ENCODE assay signal across 11 cellular contexts in genomic region chr1:90836345-90836679, GRCh38.
DNase-seq lines count a peak whose midpoint lies in the region; ATAC-seq and TF ChIP-seq lines count a peak whose summit lies in the region.
"Had no signal": no experiment of that assay in that cellular context is flagged by ENCODE, and none has a peak within 500 bp of the region (broad histone marks: within the 10 kb centered on the region; RNA-seq: fewer than 3 reads in every experiment).

No MANE protein-coding gene starts in this region.

- ATAC-seq in T-cell (replicated peaks in 1 of 4), result no peak
- ATAC-seq in lower lobe of right lung, result peak; percentile 9 to 13
- no peak for ATAC-seq in stimulated activated naive CD8-positive, alpha-beta T cell treated with anti-CD3 and anti-CD28 coated beads, Interleukin-15, amount 100 ng/mL, for 72 hours
- ATAC-seq in HG03457 (IDR thresholded peaks at IDR 0.05; ENCODE audit: unreplicated experiment), result no peak
- no peak for ATAC-seq in GM21381 (IDR thresholded peaks at IDR 0.05; ENCODE audit: unreplicated experiment)
- ATAC-seq: PC-3 had no signal

- no peak for TF ChIP-seq CTCF in lower lobe of right lung (IDR thresholded peaks at IDR 0.05)

- H3K27me3 Mint-ChIP-seq in T-cell, result peaks cover 80 to 91% of the 10 kb centered on the region in 2 donors
- peaks cover 98% of the 10 kb centered on the region for H3K27me3 Mint-ChIP-seq in dendritic cell treated with granulocyte-macrophage colony-stimulating factor and Interleukin-4, amounts not matched to agents 40 ng/mL and 50 ng/mL, for 4 days
- H3K27me3 Mint-ChIP-seq in stimulated activated naive CD8-positive, alpha-beta T cell treated with anti-CD3 and anti-CD28 coated beads, Interleukin-15, amount 100 ng/mL, for 72 hours, result peaks cover 100% of the 10 kb centered on the region

- peaks cover 93% of the 10 kb centered on the region for H3K27me3 ChIP-seq in lower lobe of right lung (ENCODE audit: low read depth)

- H3K27ac Mint-ChIP-seq in T-cell, result no peak overlapping the region
- no peak overlapping the region for H3K27ac Mint-ChIP-seq in dendritic cell treated with granulocyte-macrophage colony-stimulating factor and Interleukin-4, amounts not matched to agents 40 ng/mL and 50 ng/mL, for 4 days
- H3K27ac Mint-ChIP-seq in stimulated activated naive CD8-positive, alpha-beta T cell treated with anti-CD3 and anti-CD28 coated beads, Interleukin-15, amount 100 ng/mL, for 72 hours, result no peak overlapping the region

- H3K4me3 Mint-ChIP-seq in T-cell, result peak overlapping the region in 2 of 3 donors; percentile 0 to 51
- H3K4me3 Mint-ChIP-seq in dendritic cell treated with granulocyte-macrophage colony-stimulating factor and Interleukin-4, amounts not matched to agents 40 ng/mL and 50 ng/mL, for 4 days, result peak overlapping the region; percentile 54
- peak overlapping the region; percentile 48 to 64 for H3K4me3 Mint-ChIP-seq in stimulated activated naive CD8-positive, alpha-beta T cell treated with anti-CD3 and anti-CD28 coated beads, Interleukin-15, amount 100 ng/mL, for 72 hours

- intact Hi-C loops in dendritic cell treated with granulocyte-macrophage colony-stimulating factor and Interleukin-4, amounts not matched to agents 40 ng/mL and 50 ng/mL, for 4 days (cut with micrococcal nuclease), result no loop called here
- intact Hi-C loops in lower lobe of right lung (cut with DNase I), result no loop called here

- POLR2A ChIA-PET in T-cell (lab: Charles Lee), result no interaction called here

- no peaks in the 10 kb centered on the region for H3K9me3 ChIP-seq in lower lobe of right lung

- DNase-seq in T-cell (no peak), lower lobe of right lung (no peak), HuH-7.5 (ENCODE audit: low spot score) (no peak), DMS 273 (lab: John Stamatoyannopoulos, UW; ENCODE audit: unreplicated experiment) (no peak)
- DNase-seq in stimulated activated naive CD8-positive, alpha-beta T cell treated with anti-CD3 and anti-CD28 coated beads, Interleukin-15, amount 100 ng/mL, for 72 hours, result no peak
- DNase-seq: activated gamma-delta T cell treated with Interleukin-2 at 50 U/mL for 16 hours; PC-3; stimulated activated CD8-positive, alpha-beta memory T cell treated with anti-CD3 and anti-CD28 coated beads, Interleukin-4, amount 100 ng/mL, for 48 hours had no signal

- no peak overlapping the region for H3K27ac ChIP-seq in lower lobe of right lung

- no peaks in the 10 kb centered on the region for H3K9me3 Mint-ChIP-seq in T-cell
- H3K9me3 Mint-ChIP-seq in dendritic cell treated with granulocyte-macrophage colony-stimulating factor and Interleukin-4, amounts not matched to agents 40 ng/mL and 50 ng/mL, for 4 days, result no peaks in the 10 kb centered on the region
- peaks cover 0 to 4% of the 10 kb centered on the region in 2 donors for H3K9me3 Mint-ChIP-seq in stimulated activated naive CD8-positive, alpha-beta T cell treated with anti-CD3 and anti-CD28 coated beads, Interleukin-15, amount 100 ng/mL, for 72 hours

- CTCF ChIA-PET in T-cell (lab: Charles Lee), result no interaction called here

- no peaks in the 10 kb centered on the region for H3K36me3 ChIP-seq in lower lobe of right lung

- H3K4me1 Mint-ChIP-seq in T-cell, result peaks cover 32 to 40% (median 34%) of the 10 kb centered on the region in 3 donors
- peaks cover 17% of the 10 kb centered on the region for H3K4me1 Mint-ChIP-seq in dendritic cell treated with granulocyte-macrophage colony-stimulating factor and Interleukin-4, amounts not matched to agents 40 ng/mL and 50 ng/mL, for 4 days (ENCODE audit: low read depth)
- H3K4me1 Mint-ChIP-seq in stimulated activated naive CD8-positive, alpha-beta T cell treated with anti-CD3 and anti-CD28 coated beads, Interleukin-15, amount 100 ng/mL, for 72 hours, result peaks cover 37% of the 10 kb centered on the region

- H3K4me3 ChIP-seq in lower lobe of right lung, result peak overlapping the region; percentile 43

- H3K36me3 Mint-ChIP-seq in T-cell, result no peaks in the 10 kb centered on the region
- no peaks in the 10 kb centered on the region for H3K36me3 Mint-ChIP-seq in dendritic cell treated with granulocyte-macrophage colony-stimulating factor and Interleukin-4, amounts not matched to agents 40 ng/mL and 50 ng/mL, for 4 days (ENCODE audit: low read depth)

- peaks cover 21% of the 10 kb centered on the region for H3K4me1 ChIP-seq in lower lobe of right lung

Comparison
In these comparisons a context has a peak if more than half of its experiments do, and no peak if none do; other contexts are left out.
1. ATAC-seq: peak in lower lobe of right lung (2 of 2); none in T-cell (0 of 4), stimulated activated naive CD8-positive, alpha-beta T cell treated with anti-CD3 and anti-CD28 coated beads, Interleukin-15, amount 100 ng/mL, for 72 hours (single experiment), HG03457 (single experiment) and GM21381 (single experiment).
2. Peak in every context shown above with its lines, with median percentiles within 50 percentile points of each other: H3K4me3 Mint-ChIP-seq.